9 cellular contexts compared by ENCODE assay signal in the genomic region with DNA sequence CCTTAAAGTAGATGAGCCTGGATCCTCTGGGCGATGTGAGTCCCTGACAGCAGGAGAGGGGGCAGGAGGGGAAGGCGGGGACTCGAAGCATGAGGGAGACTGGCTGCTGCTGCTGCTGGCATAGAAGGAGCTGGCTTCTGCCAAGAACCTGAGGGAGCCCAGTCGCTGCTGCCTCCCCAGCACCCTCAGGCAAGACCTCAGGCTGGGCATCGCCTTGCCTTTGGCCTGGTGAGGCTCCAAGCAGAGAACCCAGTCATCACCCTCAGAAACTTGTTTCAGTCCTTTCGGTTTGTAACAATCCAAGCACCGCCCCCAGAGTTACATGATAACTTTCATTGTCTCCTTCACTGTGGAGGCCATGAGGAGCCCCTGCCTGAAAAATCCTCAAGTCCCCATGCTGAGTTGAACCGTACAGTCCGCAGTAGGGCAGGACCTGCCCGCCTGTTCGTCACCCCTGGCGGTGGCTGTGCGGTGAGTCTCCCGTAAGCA. TPM values are rescaled to one million over a fixed set of nuclear protein-coding genes. Genes with fewer than 3 reads are reported as not detected.
DNase-seq lines count a peak whose midpoint lies in the region; ATAC-seq, FAIRE-seq and TF ChIP-seq lines count a peak whose summit lies in the region.
"Had no signal": no experiment of that assay in that cellular context is flagged by ENCODE, and none has a peak within 500 bp of the region (broad histone marks: within the 10 kb centered on the region; RNA-seq: fewer than 3 reads in every experiment).

No MANE protein-coding gene starts in this region.

- TF ChIP-seq POLR2A in H1 (IDR thresholded peaks at IDR 0.05; ENCODE audit: control extremely low read depth in 1 of 2, low read depth in 2 of 2, low read length in 2 of 2) = no peak

- ATAC-seq in GM19455 (IDR thresholded peaks at IDR 0.05; ENCODE audit: unreplicated experiment) = no peak

- H3K9me3 ChIP-seq in H1 (ENCODE audit: insufficient read depth in 2 of 2, low read depth in 1 of 2, low read length in 1 of 2) (peaks cover 4 to 6% of the 10 kb centered on the region in 2 experiments; a peak in 3 of 4 replicates), muscle layer of duodenum (ENCODE audit: control insufficient read depth in 1 of 2, low read length in 2 of 2) (peaks cover 2 to 4% of the 10 kb centered on the region in 2 donors)

- no peak overlapping the region for H2BK120ac ChIP-seq in H1 (replicated peaks; ENCODE audit: low read depth, low read length)

- H3K36me3 ChIP-seq in H1 (ENCODE audit: control insufficient read depth in 2 of 4, insufficient read depth in 4 of 4, low read length in 3 of 4) = no peaks in the 10 kb centered on the region
- no peaks in the 10 kb centered on the region for H3K36me3 ChIP-seq in muscle layer of duodenum (ENCODE audit: control insufficient read depth in 1 of 2, insufficient read depth in 2 of 2, low read length in 2 of 2)

- H3K4me3 ChIP-seq in AG09309 (ENCODE audit: control insufficient read depth, low read depth, low read length) = peak overlapping the region; percentile 8
- peak overlapping the region in 3 of 4 experiments; percentile 26 to 46 (median 26); a peak in 5 of 8 replicates for H3K4me3 ChIP-seq in H1 (ENCODE audit: extremely low read depth in 1 of 4, insufficient read depth in 2 of 4, low read depth in 3 of 4, low read length in 4 of 4)
- H3K4me3 ChIP-seq in muscle layer of duodenum (ENCODE audit: low read depth in 1 of 2, low read length in 2 of 2) = peak overlapping the region; percentile 49 to 52

- no peaks in the 10 kb centered on the region for H3K79me1 ChIP-seq in H1 (ENCODE audit: low read depth, low read length)

- no peak for TF ChIP-seq EP300 in H1 (IDR thresholded peaks at IDR 0.05; ENCODE audit: borderline replicate concordance in 1 of 2, low read depth in 2 of 2, low read length in 2 of 2)

- H4K5ac ChIP-seq in H1 (ENCODE audit: insufficient read length, low read depth, low read length) = no peak overlapping the region

- peak overlapping the region; percentile 52; the same call in 1 of the 2 replicates for H2BK12ac ChIP-seq in H1 (ENCODE audit: low read depth, low read length)

- H3K14ac ChIP-seq in H1 (ENCODE audit: insufficient read length) = no peak overlapping the region

- no peak for TF ChIP-seq RAD21 in H1 (IDR thresholded peaks at IDR 0.05 in 1 of 2, conservative IDR thresholded peaks at IDR 0.05 in 1 of 2; ENCODE audit: low read depth in 2 of 2, low read length in 2 of 2)

- peak; percentile 9 for TF ChIP-seq CTCF in AG09309 (IDR thresholded peaks at IDR 0.05; ENCODE audit: control insufficient read depth, insufficient read depth, low read depth, low read length, missing control alignments)
- TF ChIP-seq CTCF in H1 (IDR thresholded peaks at IDR 0.05; ENCODE audit: control extremely low read depth in 1 of 3, insufficient read depth in 1 of 3, low read depth in 1 of 3, low read length in 3 of 3) = no peak

- H3K27ac ChIP-seq in H1 (ENCODE audit: low read depth, low read length) (no peak overlapping the region), muscle layer of duodenum (ENCODE audit: low read length) (no peak overlapping the region)

- POLR2A ChIA-PET in H1 (lab: Charles Lee; ENCODE audit: partially characterized antibody) = interaction anchor here (0.8 to 1.3 kb wide), 4 partner anchors 10 to 36 kb away, joined by 3 to 4 read pairs (median 3); no protein-coding TSS in a partner anchor

- H4K91ac ChIP-seq in H1 (replicated peaks; ENCODE audit: insufficient read length, low read length) = peak overlapping the region; percentile 36

- H2AK5ac ChIP-seq in H1 (ENCODE audit: low read depth, low read length) = no peak overlapping the region

- H2BK20ac ChIP-seq in H1 (ENCODE audit: low read length) = peak overlapping the region; percentile 53; the same call in 1 of the 2 replicates

- H4K8ac ChIP-seq in H1 (ENCODE audit: extremely low read depth, insufficient read depth, low read length) = no peak overlapping the region

- no peak overlapping the region for H3K9ac ChIP-seq in H1 (replicated peaks in 1 of 4; ENCODE audit: extremely low read depth in 1 of 4, low read depth in 3 of 4, low read length in 3 of 4)

- 0 out of 2 replicates have a peak overlapping the region, but pooled peaks have one; percentile 2 for H2BK15ac ChIP-seq in H1 (ENCODE audit: low read length)

- H3K18ac ChIP-seq in H1 (ENCODE audit: extremely low read depth, low read length) = peak overlapping the region; percentile 83; the same call in 1 of the 2 replicates

- H3K23ac ChIP-seq in H1 (ENCODE audit: insufficient read length) = no peak overlapping the region

- DNase-seq in AG09309 (ENCODE audit: low read depth) (no peak), NCI-H2171 (lab: John Stamatoyannopoulos, UW) (peak; percentile 36), H1 (ENCODE audit: low read depth in 1 of 2, low spot score in 2 of 2) (peak in 1 of 2 experiments; percentile 62), putamen (ENCODE audit: low spot score) (no peak), glomerular visceral epithelial cell (ENCODE audit: extremely low spot score) (no peak), ureter (ENCODE audit: low spot score) (no peak)

- FAIRE-seq in H1 (lab: Jason Lieb, UNC) = no peak
- FAIRE-seq: islet of Langerhans had no signal

- H2BK5ac ChIP-seq in H1 (ENCODE audit: low read depth, low read length) = no peak overlapping the region

- H3K4me2 ChIP-seq in H1 (ENCODE audit: insufficient read depth in 1 of 2, low read depth in 2 of 2, low read length in 2 of 2) = peak overlapping the region; percentile 33 to 68; a peak in 3 of 4 replicates

- CTCF ChIA-PET in H1 (lab: Charles Lee; ENCODE audit: partially characterized antibody) = interaction anchor here (0.6 to 3.7 kb wide), 10 partner anchors 10 to 260 kb away, joined by 3 to 28 read pairs (median 4); no protein-coding TSS in a partner anchor

- H3K23me2 ChIP-seq in H1 (ENCODE audit: low read depth, low read length) = no peaks in the 10 kb centered on the region

- H3K56ac ChIP-seq in H1 (replicated peaks; ENCODE audit: insufficient read length, low read depth, low read length) = no peak overlapping the region

- H4K20me1 ChIP-seq in H1 (replicated peaks in 1 of 2; ENCODE audit: control insufficient read depth in 1 of 2, insufficient read depth in 2 of 2, low read length in 2 of 2) = no peaks in the 10 kb centered on the region

- H2AFZ ChIP-seq in H1 (ENCODE audit: low read length) = peak overlapping the region; percentile 86

- H3K4ac ChIP-seq in H1 (replicated peaks; ENCODE audit: insufficient read length, low read depth, low read length) = no peak overlapping the region

- H3K27me3 ChIP-seq in H1 (replicated peaks in 1 of 4; ENCODE audit: control insufficient read depth in 3 of 4, extremely low read depth in 1 of 4, insufficient read depth in 3 of 4, low read length in 3 of 4) (no peaks in the 10 kb centered on the region; a peak in 1 of 7 replicates), muscle layer of duodenum (ENCODE audit: low read depth, low read length) (no peaks in the 10 kb centered on the region)

- 71% methylated on average over 14 of the region's 14 CpGs; no CpG with 5 or more reads in 1 of the 2 experiments for WGBS in H1 (ENCODE audit: extremely low coverage in 1 of 2, insufficient coverage in 1 of 2, insufficient read length in 1 of 2, insufficient replicate concordance in 2 of 2, low coverage in 1 of 2, low lambda C conversion rate in 2 of 2, missing lambda C conversion rate in 1 of 2), 2 experiments

- peaks cover 0 to 13% (median 7%) of the 10 kb centered on the region in 4 experiments; a peak in 5 of 7 replicates for H3K4me1 ChIP-seq in H1 (replicated peaks in 1 of 4; ENCODE audit: control insufficient read depth in 3 of 4, insufficient read depth in 4 of 4, low read length in 3 of 4)
- peaks cover 0 to 4% of the 10 kb centered on the region in 2 donors for H3K4me1 ChIP-seq in muscle layer of duodenum (ENCODE audit: control insufficient read depth in 1 of 2, insufficient read depth in 2 of 2, low read length in 2 of 2)

- H3K79me2 ChIP-seq in H1 (ENCODE audit: control insufficient read depth in 1 of 2, insufficient read depth in 2 of 2, low read length in 2 of 2) = no peaks in the 10 kb centered on the region

TF ChIP-seq in H1, 55 proteins besides CTCF, POLR2A, EP300 and RAD21 (continues in another document):
- TF ChIP-seq, protein P1, sequence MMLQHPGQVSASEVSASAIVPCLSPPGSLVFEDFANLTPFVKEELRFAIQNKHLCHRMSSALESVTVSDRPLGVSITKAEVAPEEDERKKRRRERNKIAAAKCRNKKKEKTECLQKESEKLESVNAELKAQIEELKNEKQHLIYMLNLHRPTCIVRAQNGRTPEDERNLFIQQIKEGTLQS (IDR thresholded peaks at IDR 0.05; ENCODE audit: insufficient read depth, low read depth, low read length) = no peak
- TF ChIP-seq CHD2 (IDR thresholded peaks at IDR 0.05; ENCODE audit: low read length) = no peak
- no peak for TF ChIP-seq BCL11A (IDR thresholded peaks at IDR 0.05; ENCODE audit: low read depth in 2 of 2, low read length in 2 of 2)
- TF ChIP-seq TEAD4 (IDR thresholded peaks at IDR 0.05; ENCODE audit: low read depth, low read length) = no peak
- no peak for TF ChIP-seq NRF1 (IDR thresholded peaks at IDR 0.05; ENCODE audit: low read depth, low read length)
- no peak for TF ChIP-seq KDM5A (IDR thresholded peaks at IDR 0.05; ENCODE audit: low read length)
- TF ChIP-seq POLR2AphosphoS5 (IDR thresholded peaks at IDR 0.05; ENCODE audit: low read depth, low read length) = no peak
- no peak for TF ChIP-seq JUND (IDR thresholded peaks at IDR 0.05; ENCODE audit: low read length)
- no peak for TF ChIP-seq CREB1 (IDR thresholded peaks at IDR 0.05)

RNA-seq across cellular contexts. Expression of a gene that starts 38.8 kb away (rescaled TPM):
- 32.1 and 34.6 TPM in 2 replicates for total RNA-seq in H1 (2021; fragmentation: NEBNext Ultra II Directional; extraction: Animal tissue kit (Norgen Biotek cat#: 25700))
- polyA plus RNA-seq in H1 (2011; rRNA removed) = 13.7 and 21.0 TPM in 2 replicates
- polyA plus RNA-seq in H1 (2011; cell fraction: cytosol; rRNA removed) = 20.3 TPM
- polyA plus RNA-seq in H1 (2011; cell fraction: nucleus; rRNA removed) = 88.5 TPM
- 24.1 to 33.7 TPM (median 29.4 TPM) in 4 replicates for polyA plus RNA-seq in H1 (2012, experiment 1 of 2)
- 15.8 TPM for polyA plus RNA-seq in H1 (2012, experiment 2 of 2)
- 33.3 TPM for polyA plus RNA-seq in H1 (2013, experiment 1 of 2)
- 33.7 TPM for polyA plus RNA-seq in H1 (2013, experiment 2 of 2)
- polyA minus RNA-seq in H1 (2011; rRNA and poly(A)+ RNA removed) = 11.2 and 13.2 TPM in 2 replicates
- polyA minus RNA-seq in H1 (2011; cell fraction: cytosol; rRNA and poly(A)+ RNA removed) = 13.0 TPM
- 28.5 TPM for polyA minus RNA-seq in H1 (2011; cell fraction: nucleus; rRNA and poly(A)+ RNA removed)
- 42.6 TPM for total RNA-seq in ureter
